Comparison of ENCODE assay signal across 3 cellular contexts in the genomic region with DNA sequence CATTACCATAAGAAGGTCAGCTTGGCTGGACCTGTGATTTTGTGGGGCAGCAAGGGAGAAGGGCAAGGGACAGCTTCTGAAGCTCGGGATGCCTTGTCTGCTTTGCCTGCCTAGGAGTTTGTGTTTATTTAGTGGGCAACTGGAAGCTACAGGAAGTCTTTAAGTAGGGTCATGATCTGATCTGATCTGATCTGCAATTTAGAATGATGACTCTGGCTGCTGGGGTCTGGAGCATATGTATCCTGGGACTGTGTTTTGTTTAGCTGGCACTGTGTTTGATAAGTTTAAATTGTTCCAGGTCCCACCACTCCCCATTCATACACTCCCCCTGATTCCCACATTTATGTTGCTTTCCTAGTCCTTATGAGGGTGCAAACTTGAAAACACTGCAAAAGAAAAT.
TF ChIP-seq lines count a peak whose summit lies in the region.

No MANE protein-coding gene starts in this region.

TF ChIP-seq in GM23338, 12 proteins besides CTCF, POLR2A, EP300 and RAD21 (continues in another document):
- no peak for TF ChIP-seq JUNB (IDR thresholded peaks at IDR 0.05; ENCODE audit: unreplicated experiment)
- no peak for TF ChIP-seq CREB1 (CRISPR knock-in tag; IDR thresholded peaks at IDR 0.05; ENCODE audit: low read depth)
- TF ChIP-seq ZNF331 (CRISPR knock-in tag; IDR thresholded peaks at IDR 0.05; ENCODE audit: low read depth): no peak
- TF ChIP-seq NANOG (IDR thresholded peaks at IDR 0.05; ENCODE audit: borderline replicate concordance): no peak
- no peak for TF ChIP-seq POLR2AphosphoS5 (IDR thresholded peaks at IDR 0.05; ENCODE audit: low read depth)
- no peak for TF ChIP-seq EZH2phosphoT487 (IDR thresholded peaks at IDR 0.05; ENCODE audit: unreplicated experiment)
- TF ChIP-seq, protein P1, sequence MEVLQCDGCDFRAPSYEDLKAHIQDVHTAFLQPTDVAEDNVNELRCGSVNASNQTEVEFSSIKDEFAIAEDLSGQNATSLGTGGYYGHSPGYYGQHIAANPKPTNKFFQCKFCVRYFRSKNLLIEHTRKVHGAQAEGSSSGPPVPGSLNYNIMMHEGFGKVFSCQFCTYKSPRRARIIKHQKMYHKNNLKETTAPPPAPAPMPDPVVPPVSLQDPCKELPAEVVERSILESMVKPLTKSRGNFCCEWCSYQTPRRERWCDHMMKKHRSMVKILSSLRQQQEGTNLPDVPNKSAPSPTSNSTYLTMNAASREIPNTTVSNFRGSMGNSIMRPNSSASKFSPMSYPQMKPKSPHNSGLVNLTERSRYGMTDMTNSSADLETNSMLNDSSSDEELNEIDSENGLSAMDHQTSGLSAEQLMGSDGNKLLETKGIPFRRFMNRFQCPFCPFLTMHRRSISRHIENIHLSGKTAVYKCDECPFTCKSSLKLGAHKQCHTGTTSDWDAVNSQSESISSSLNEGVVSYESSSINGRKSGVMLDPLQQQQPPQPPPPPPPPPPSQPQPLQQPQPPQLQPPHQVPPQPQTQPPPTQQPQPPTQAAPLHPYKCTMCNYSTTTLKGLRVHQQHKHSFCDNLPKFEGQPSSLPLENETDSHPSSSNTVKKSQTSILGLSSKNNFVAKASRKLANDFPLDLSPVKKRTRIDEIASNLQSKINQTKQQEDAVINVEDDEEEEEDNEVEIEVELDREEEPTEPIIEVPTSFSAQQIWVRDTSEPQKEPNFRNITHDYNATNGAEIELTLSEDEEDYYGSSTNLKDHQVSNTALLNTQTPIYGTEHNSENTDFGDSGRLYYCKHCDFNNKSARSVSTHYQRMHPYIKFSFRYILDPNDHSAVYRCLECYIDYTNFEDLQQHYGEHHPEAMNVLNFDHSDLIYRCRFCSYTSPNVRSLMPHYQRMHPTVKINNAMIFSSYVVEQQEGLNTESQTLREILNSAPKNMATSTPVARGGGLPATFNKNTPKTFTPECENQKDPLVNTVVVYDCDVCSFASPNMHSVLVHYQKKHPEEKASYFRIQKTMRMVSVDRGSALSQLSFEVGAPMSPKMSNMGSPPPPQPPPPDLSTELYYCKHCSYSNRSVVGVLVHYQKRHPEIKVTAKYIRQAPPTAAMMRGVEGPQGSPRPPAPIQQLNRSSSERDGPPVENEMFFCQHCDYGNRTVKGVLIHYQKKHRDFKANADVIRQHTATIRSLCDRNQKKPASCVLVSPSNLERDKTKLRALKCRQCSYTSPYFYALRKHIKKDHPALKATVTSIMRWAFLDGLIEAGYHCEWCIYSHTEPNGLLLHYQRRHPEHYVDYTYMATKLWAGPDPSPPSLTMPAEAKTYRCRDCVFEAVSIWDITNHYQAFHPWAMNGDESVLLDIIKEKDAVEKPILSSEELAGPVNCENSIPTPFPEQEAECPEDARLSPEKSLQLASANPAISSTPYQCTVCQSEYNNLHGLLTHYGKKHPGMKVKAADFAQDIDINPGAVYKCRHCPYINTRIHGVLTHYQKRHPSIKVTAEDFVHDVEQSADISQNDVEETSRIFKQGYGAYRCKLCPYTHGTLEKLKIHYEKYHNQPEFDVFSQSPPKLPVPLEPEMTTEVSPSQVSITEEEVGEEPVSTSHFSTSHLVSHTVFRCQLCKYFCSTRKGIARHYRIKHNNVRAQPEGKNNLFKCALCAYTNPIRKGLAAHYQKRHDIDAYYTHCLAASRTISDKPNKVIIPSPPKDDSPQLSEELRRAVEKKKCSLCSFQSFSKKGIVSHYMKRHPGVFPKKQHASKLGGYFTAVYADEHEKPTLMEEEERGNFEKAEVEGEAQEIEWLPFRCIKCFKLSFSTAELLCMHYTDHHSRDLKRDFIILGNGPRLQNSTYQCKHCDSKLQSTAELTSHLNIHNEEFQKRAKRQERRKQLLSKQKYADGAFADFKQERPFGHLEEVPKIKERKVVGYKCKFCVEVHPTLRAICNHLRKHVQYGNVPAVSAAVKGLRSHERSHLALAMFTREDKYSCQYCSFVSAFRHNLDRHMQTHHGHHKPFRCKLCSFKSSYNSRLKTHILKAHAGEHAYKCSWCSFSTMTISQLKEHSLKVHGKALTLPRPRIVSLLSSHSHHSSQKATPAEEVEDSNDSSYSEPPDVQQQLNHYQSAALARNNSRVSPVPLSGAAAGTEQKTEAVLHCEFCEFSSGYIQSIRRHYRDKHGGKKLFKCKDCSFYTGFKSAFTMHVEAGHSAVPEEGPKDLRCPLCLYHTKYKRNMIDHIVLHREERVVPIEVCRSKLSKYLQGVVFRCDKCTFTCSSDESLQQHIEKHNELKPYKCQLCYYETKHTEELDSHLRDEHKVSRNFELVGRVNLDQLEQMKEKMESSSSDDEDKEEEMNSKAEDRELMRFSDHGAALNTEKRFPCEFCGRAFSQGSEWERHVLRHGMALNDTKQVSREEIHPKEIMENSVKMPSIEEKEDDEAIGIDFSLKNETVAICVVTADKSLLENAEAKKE (CRISPR knock-in tag; IDR thresholded peaks at IDR 0.05): no peak
- TF ChIP-seq STAT1 (IDR thresholded peaks at IDR 0.05; ENCODE audit: unreplicated experiment): no peak
- no peak for TF ChIP-seq EZH2 (IDR thresholded peaks at IDR 0.05; ENCODE audit: low read depth, unreplicated experiment)

TF ChIP-seq in IMR-90, 13 proteins besides CTCF, POLR2A, EP300 and RAD21:
- TF ChIP-seq MXI1 (IDR thresholded peaks at IDR 0.05; ENCODE audit: borderline replicate concordance, low read depth, low read length) (no peak), SMC3 (IDR thresholded peaks at IDR 0.05; ENCODE audit: low read depth, low read length) (no peak), RFX5 (IDR thresholded peaks at IDR 0.05; ENCODE audit: low read depth, low read length) (no peak), FOS (IDR thresholded peaks at IDR 0.05; ENCODE audit: low read depth, low read length) (no peak), CEBPB (IDR thresholded peaks at IDR 0.05; ENCODE audit: low read depth, low read length) (no peak), CHD1 (IDR thresholded peaks at IDR 0.05; ENCODE audit: low read depth, low read length) (no peak), RCOR1 (IDR thresholded peaks at IDR 0.05; ENCODE audit: insufficient replicate concordance, low read length) (no peak), NFE2L2 (IDR thresholded peaks at IDR 0.05; ENCODE audit: low read depth, low read length) (no peak), BHLHE40 (IDR thresholded peaks at IDR 0.05; ENCODE audit: low read depth, low read length) (no peak), MAFK (IDR thresholded peaks at IDR 0.05; ENCODE audit: low read depth, low read length) (no peak), MAZ (IDR thresholded peaks at IDR 0.05; ENCODE audit: borderline replicate concordance, low read depth, low read length) (no peak)
- TF ChIP-seq, protein P2, sequence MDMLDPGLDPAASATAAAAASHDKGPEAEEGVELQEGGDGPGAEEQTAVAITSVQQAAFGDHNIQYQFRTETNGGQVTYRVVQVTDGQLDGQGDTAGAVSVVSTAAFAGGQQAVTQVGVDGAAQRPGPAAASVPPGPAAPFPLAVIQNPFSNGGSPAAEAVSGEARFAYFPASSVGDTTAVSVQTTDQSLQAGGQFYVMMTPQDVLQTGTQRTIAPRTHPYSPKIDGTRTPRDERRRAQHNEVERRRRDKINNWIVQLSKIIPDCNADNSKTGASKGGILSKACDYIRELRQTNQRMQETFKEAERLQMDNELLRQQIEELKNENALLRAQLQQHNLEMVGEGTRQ (IDR thresholded peaks at IDR 0.05; ENCODE audit: low read depth, low read length): no peak
- TF ChIP-seq, protein P3, sequence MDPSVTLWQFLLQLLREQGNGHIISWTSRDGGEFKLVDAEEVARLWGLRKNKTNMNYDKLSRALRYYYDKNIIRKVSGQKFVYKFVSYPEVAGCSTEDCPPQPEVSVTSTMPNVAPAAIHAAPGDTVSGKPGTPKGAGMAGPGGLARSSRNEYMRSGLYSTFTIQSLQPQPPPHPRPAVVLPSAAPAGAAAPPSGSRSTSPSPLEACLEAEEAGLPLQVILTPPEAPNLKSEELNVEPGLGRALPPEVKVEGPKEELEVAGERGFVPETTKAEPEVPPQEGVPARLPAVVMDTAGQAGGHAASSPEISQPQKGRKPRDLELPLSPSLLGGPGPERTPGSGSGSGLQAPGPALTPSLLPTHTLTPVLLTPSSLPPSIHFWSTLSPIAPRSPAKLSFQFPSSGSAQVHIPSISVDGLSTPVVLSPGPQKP (IDR thresholded peaks at IDR 0.05; ENCODE audit: borderline replicate concordance, low read depth, low read length): no peak

TF ChIP-seq in SK-N-SH, 30 proteins besides CTCF, POLR2A, EP300 and RAD21:
- TF ChIP-seq FOXM1 (IDR thresholded peaks at IDR 0.05; ENCODE audit: low read depth) (no peak), GABPA (IDR thresholded peaks at IDR 0.05; ENCODE audit: low read depth) (no peak), EZH2phosphoT487 (IDR thresholded peaks at IDR 0.05; ENCODE audit: borderline replicate concordance, low read depth) (no peak), NRF1 (IDR thresholded peaks at IDR 0.05; ENCODE audit: low read depth, low read length) (no peak), CHD2 (IDR thresholded peaks at IDR 0.05; ENCODE audit: low read length, partially characterized antibody) (no peak), ELF1 (IDR thresholded peaks at IDR 0.05) (no peak), GATA2 (CRISPR knock-in tag; IDR thresholded peaks at IDR 0.05) (peak; percentile 70), RFX5 (IDR thresholded peaks at IDR 0.05; ENCODE audit: low read length) (no peak), SIN3A (IDR thresholded peaks at IDR 0.05; ENCODE audit: borderline replicate concordance, low read depth, low read length) (no peak), FOXJ3 (CRISPR knock-in tag; IDR thresholded peaks at IDR 0.05) (no peak), JUND (IDR thresholded peaks at IDR 0.05) (no peak), TCF12 (IDR thresholded peaks at IDR 0.05) (peak; percentile 30; the same call in 1 of the 2 replicates), RCOR1 (IDR thresholded peaks at IDR 0.05; ENCODE audit: low read length) (peak; percentile 74; the same call in 1 of the 2 replicates), NFIC (IDR thresholded peaks at IDR 0.05; ENCODE audit: borderline replicate concordance) (no peak), MXI1 (IDR thresholded peaks at IDR 0.05; ENCODE audit: low read depth, low read length) (no peak)
- TF ChIP-seq, protein P4, sequence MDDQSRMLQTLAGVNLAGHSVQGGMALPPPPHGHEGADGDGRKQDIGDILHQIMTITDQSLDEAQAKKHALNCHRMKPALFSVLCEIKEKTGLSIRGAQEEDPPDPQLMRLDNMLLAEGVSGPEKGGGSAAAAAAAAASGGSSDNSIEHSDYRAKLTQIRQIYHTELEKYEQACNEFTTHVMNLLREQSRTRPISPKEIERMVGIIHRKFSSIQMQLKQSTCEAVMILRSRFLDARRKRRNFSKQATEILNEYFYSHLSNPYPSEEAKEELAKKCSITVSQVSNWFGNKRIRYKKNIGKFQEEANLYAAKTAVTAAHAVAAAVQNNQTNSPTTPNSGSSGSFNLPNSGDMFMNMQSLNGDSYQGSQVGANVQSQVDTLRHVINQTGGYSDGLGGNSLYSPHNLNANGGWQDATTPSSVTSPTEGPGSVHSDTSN (IDR thresholded peaks at IDR 0.05): no peak
- TF ChIP-seq, protein P5, sequence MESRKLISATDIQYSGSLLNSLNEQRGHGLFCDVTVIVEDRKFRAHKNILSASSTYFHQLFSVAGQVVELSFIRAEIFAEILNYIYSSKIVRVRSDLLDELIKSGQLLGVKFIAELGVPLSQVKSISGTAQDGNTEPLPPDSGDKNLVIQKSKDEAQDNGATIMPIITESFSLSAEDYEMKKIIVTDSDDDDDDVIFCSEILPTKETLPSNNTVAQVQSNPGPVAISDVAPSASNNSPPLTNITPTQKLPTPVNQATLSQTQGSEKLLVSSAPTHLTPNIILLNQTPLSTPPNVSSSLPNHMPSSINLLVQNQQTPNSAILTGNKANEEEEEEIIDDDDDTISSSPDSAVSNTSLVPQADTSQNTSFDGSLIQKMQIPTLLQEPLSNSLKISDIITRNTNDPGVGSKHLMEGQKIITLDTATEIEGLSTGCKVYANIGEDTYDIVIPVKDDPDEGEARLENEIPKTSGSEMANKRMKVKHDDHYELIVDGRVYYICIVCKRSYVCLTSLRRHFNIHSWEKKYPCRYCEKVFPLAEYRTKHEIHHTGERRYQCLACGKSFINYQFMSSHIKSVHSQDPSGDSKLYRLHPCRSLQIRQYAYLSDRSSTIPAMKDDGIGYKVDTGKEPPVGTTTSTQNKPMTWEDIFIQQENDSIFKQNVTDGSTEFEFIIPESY (IDR thresholded peaks at IDR 0.05; ENCODE audit: borderline replicate concordance, low read depth): no peak
- TF ChIP-seq, protein P6, sequence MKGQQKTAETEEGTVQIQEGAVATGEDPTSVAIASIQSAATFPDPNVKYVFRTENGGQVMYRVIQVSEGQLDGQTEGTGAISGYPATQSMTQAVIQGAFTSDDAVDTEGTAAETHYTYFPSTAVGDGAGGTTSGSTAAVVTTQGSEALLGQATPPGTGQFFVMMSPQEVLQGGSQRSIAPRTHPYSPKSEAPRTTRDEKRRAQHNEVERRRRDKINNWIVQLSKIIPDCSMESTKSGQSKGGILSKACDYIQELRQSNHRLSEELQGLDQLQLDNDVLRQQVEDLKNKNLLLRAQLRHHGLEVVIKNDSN (IDR thresholded peaks at IDR 0.05; ENCODE audit: borderline replicate concordance, low read depth): no peak
